In genomic region chr1:15521209-15521887, GRCh38 we compare ENCODE assay signal across 17 cellular contexts. TPM values are rescaled to one million over a fixed set of nuclear protein-coding genes. Genes with fewer than 3 reads are reported as not detected.
A peak's percentile ranks its signal among the peaks of the same experiment; 100 is the strongest.
DNase-seq lines count a peak whose midpoint lies in the region; ATAC-seq and TF ChIP-seq lines count a peak whose summit lies in the region.
"Not testable (repeated sequence)": the region's sequence is repeated elsewhere in the genome, so short reads cannot be mapped to it uniquely, and the experiment has no call there.
"Had no signal": no experiment of that assay in that cellular context is flagged by ENCODE, and none has a peak within 500 bp of the region (broad histone marks: within the 10 kb centered on the region; RNA-seq: fewer than 3 reads in every experiment).

No MANE protein-coding gene starts in this region.

- H3K36me3 Mint-ChIP-seq in CD4-positive, CD25-positive, alpha-beta regulatory T cell, result peaks cover 14% of the 10 kb centered on the region
- peaks cover 35% of the 10 kb centered on the region for H3K36me3 Mint-ChIP-seq in activated CD4-positive, alpha-beta T cell treated with anti-CD3 and anti-CD28 coated beads, Interleukin-2, amount 10 ng/mL, durations not matched to agents 24 days and 14 days (ENCODE audit: low read depth)
- H3K36me3 Mint-ChIP-seq in activated naive CD4-positive, alpha-beta T cell treated with anti-CD3 and anti-CD28 coated beads, Interleukin-2, amount 50 U/mL, for 24 hours; neural crest cell (ENCODE audit: low read depth): not testable (repeated sequence)
- peaks cover 15% of the 10 kb centered on the region for H3K36me3 Mint-ChIP-seq in endodermal cell (ENCODE audit: low read depth)

- not testable (repeated sequence) for H3K36me3 ChIP-seq in CD4-positive, CD25-positive, alpha-beta regulatory T cell (ENCODE audit: control insufficient read depth, insufficient read depth, low read length); endodermal cell (ENCODE audit: control insufficient read depth, insufficient read depth, low read length)
- H3K36me3 ChIP-seq in stomach, result peaks cover 0 to 21% (median 17%) of the 10 kb centered on the region in 4 donors

- ATAC-seq in CD4-positive, CD25-positive, alpha-beta regulatory T cell (ENCODE audit: low read depth in 2 of 2); left lobe of liver: not testable (repeated sequence)

- H3K4me1 ChIP-seq in CD4-positive, CD25-positive, alpha-beta regulatory T cell (ENCODE audit: control insufficient read depth, insufficient read depth, low read length, poor library complexity, severe bottlenecking), result peaks cover 25% of the 10 kb centered on the region
- not testable (repeated sequence) for H3K4me1 ChIP-seq in endodermal cell (ENCODE audit: control insufficient read depth, insufficient read depth, low read length)
- peaks cover 22 to 40% (median 28%) of the 10 kb centered on the region in 4 donors for H3K4me1 ChIP-seq in stomach

- not testable (repeated sequence) for H3K4me3 ChIP-seq in CD4-positive, CD25-positive, alpha-beta regulatory T cell (ENCODE audit: low read depth, low read length); endodermal cell (ENCODE audit: low read length); stomach

- peak overlapping the region; percentile 52 to 72 (median 68) for H3K4me3 Mint-ChIP-seq in CD4-positive, CD25-positive, alpha-beta regulatory T cell
- peak overlapping the region; percentile 61 for H3K4me3 Mint-ChIP-seq in activated CD4-positive, alpha-beta T cell treated with anti-CD3 and anti-CD28 coated beads, Interleukin-2, amount 10 ng/mL, durations not matched to agents 24 days and 14 days
- peak overlapping the region; percentile 15 for H3K4me3 Mint-ChIP-seq in activated naive CD4-positive, alpha-beta T cell treated with anti-CD3 and anti-CD28 coated beads, Interleukin-2, amount 50 U/mL, for 24 hours
- not testable (repeated sequence) for H3K4me3 Mint-ChIP-seq in endodermal cell
- H3K4me3 Mint-ChIP-seq in neural crest cell, result peak overlapping the region; percentile 4

- intact Hi-C loops in activated CD4-positive, alpha-beta T cell treated with anti-CD3 and anti-CD28 coated beads, Interleukin-2, amount 10 ng/mL, durations not matched to agents 24 days and 14 days (cut with micrococcal nuclease); stomach (cut with DNase I; ENCODE audit: low total_unique reads): not testable (repeated sequence)

- not testable (repeated sequence) for TF ChIP-seq CTCF in endodermal cell (conservative IDR thresholded peaks at IDR 0.05); neural crest cell (conservative IDR thresholded peaks at IDR 0.05); stomach (IDR thresholded peaks at IDR 0.05)

- not testable (repeated sequence) for H3K9ac ChIP-seq in endodermal cell (ENCODE audit: extremely low read depth, low read length, poor library complexity, severe bottlenecking)

- not testable (repeated sequence) for TF ChIP-seq POLR2A in stomach (IDR thresholded peaks at IDR 0.05)

- not testable (repeated sequence) for TF ChIP-seq EP300 in stomach (IDR thresholded peaks at IDR 0.05)

- not testable (repeated sequence) for H3K27me3 Mint-ChIP-seq in CD4-positive, CD25-positive, alpha-beta regulatory T cell; activated CD4-positive, alpha-beta T cell treated with anti-CD3 and anti-CD28 coated beads, Interleukin-2, amount 10 ng/mL, durations not matched to agents 24 days and 14 days; activated naive CD4-positive, alpha-beta T cell treated with anti-CD3 and anti-CD28 coated beads, Interleukin-2, amount 50 U/mL, for 24 hours; endodermal cell (ENCODE audit: insufficient read depth); neural crest cell (ENCODE audit: low read depth)

- WGBS in endodermal cell (ENCODE audit: insufficient coverage in 1 of 2, insufficient read length in 1 of 2), 2 experiments, result 92 to 93% methylated on average over 8 to 16 of the region's 17 CpGs
- 86 to 95% (median 89%) methylated on average over 16 to 17 of the region's 17 CpGs for WGBS in stomach, 5 donors

- peak in 1 of 3 donors; percentile 22 for DNase-seq in CD4-positive, CD25-positive, alpha-beta regulatory T cell
- DNase-seq in MV-4-11 (lab: John Stamatoyannopoulos, UW) (peak; percentile 37), endodermal cell (peak; percentile 34), left lobe of liver (ENCODE audit: low spot score) (peak; percentile 33), stomach (peak; percentile 10)
- DNase-seq in activated CD4-positive, alpha-beta T cell treated with anti-CD3 and anti-CD28 coated beads, Interleukin-2, amount 10 ng/mL, durations not matched to agents 24 days and 14 days; neural crest cell (ENCODE audit: low read depth, low spot score): not testable (repeated sequence)

- H3K4me1 Mint-ChIP-seq in CD4-positive, CD25-positive, alpha-beta regulatory T cell, result peaks cover 18 to 55% (median 35%) of the 10 kb centered on the region in 4 donors
- H3K4me1 Mint-ChIP-seq in activated CD4-positive, alpha-beta T cell treated with anti-CD3 and anti-CD28 coated beads, Interleukin-2, amount 10 ng/mL, durations not matched to agents 24 days and 14 days, result peaks cover 58% of the 10 kb centered on the region
- peaks cover 37% of the 10 kb centered on the region for H3K4me1 Mint-ChIP-seq in activated naive CD4-positive, alpha-beta T cell treated with anti-CD3 and anti-CD28 coated beads, Interleukin-2, amount 50 U/mL, for 24 hours
- H3K4me1 Mint-ChIP-seq in endodermal cell, result peaks cover 22% of the 10 kb centered on the region
- peaks cover 31% of the 10 kb centered on the region for H3K4me1 Mint-ChIP-seq in neural crest cell

- not testable (repeated sequence) for H3K27me3 ChIP-seq in CD4-positive, CD25-positive, alpha-beta regulatory T cell (ENCODE audit: control insufficient read depth, insufficient read depth, low read length); endodermal cell (ENCODE audit: control insufficient read depth, insufficient read depth, low read length, poor library complexity, severe bottlenecking); stomach

- not testable (repeated sequence) for H3K9me3 ChIP-seq in CD4-positive, CD25-positive, alpha-beta regulatory T cell (ENCODE audit: control insufficient read depth in 2 of 2, low read length in 2 of 2); endodermal cell (ENCODE audit: control insufficient read depth, low read length); stomach

- H3K9me3 Mint-ChIP-seq in CD4-positive, CD25-positive, alpha-beta regulatory T cell; activated CD4-positive, alpha-beta T cell treated with anti-CD3 and anti-CD28 coated beads, Interleukin-2, amount 10 ng/mL, durations not matched to agents 24 days and 14 days; activated naive CD4-positive, alpha-beta T cell treated with anti-CD3 and anti-CD28 coated beads, Interleukin-2, amount 50 U/mL, for 24 hours; endodermal cell; neural crest cell: not testable (repeated sequence)

- H3K27ac Mint-ChIP-seq in CD4-positive, CD25-positive, alpha-beta regulatory T cell, result peak overlapping the region in 2 of 3 donors; percentile 44 to 48
- H3K27ac Mint-ChIP-seq in activated CD4-positive, alpha-beta T cell treated with anti-CD3 and anti-CD28 coated beads, Interleukin-2, amount 10 ng/mL, durations not matched to agents 24 days and 14 days; activated naive CD4-positive, alpha-beta T cell treated with anti-CD3 and anti-CD28 coated beads, Interleukin-2, amount 50 U/mL, for 24 hours; endodermal cell; neural crest cell (ENCODE audit: unreplicated experiment): not testable (repeated sequence)

- not testable (repeated sequence) for H3K27ac ChIP-seq in CD4-positive, CD25-positive, alpha-beta regulatory T cell (ENCODE audit: insufficient read depth, low read length, poor library complexity, severe bottlenecking); endodermal cell (ENCODE audit: low read depth, low read length); stomach

RNA-seq across cellular contexts. Expression of gene CASP9, which starts 2.7 kb away (rescaled TPM):
- total RNA-seq in CD4-positive, CD25-positive, alpha-beta regulatory T cell, result 7.8 TPM
- polyA plus RNA-seq in CD4-positive, CD25-positive, alpha-beta regulatory T cell, result 10 to 100 TPM in 2 of 4 donors, 1 to 10 TPM in 2; 5.8 to 11.7 (median 8.3) TPM
- total RNA-seq in activated CD4-positive, alpha-beta T cell treated with anti-CD3 and anti-CD28 coated beads, Interleukin-2, amount 10 ng/mL, durations not matched to agents 24 days and 14 days, result 15.7 and 17.3 TPM in 2 replicates
- total RNA-seq in endodermal cell, result 10 to 100 TPM; 15.5 to 16.1 TPM
- polyA plus RNA-seq in endodermal cell (2013, experiment 1 of 2), result 11.4 TPM
- polyA plus RNA-seq in endodermal cell (2013, experiment 2 of 2), result 9.0 TPM
- total RNA-seq in left lobe of liver, result 8.7 TPM
- total RNA-seq in neural crest cell, result 13.2 and 13.8 TPM in 2 replicates
- 100 to 1,000 TPM in 1 of 5 donors, 10 to 100 TPM in 2, 1 to 10 TPM in 2; 8.3 to 125 (median 23.9) TPM for total RNA-seq in stomach
- polyA plus RNA-seq in stomach, result 10 to 100 TPM in 2 of 3 donors, 1 to 10 TPM in 1; 9.5 to 16.6 (median 16.0) TPM

RNA-seq across cellular contexts. Expression of gene DNAJC16, which starts 5.3 kb away (rescaled TPM):
- 17.0 TPM for total RNA-seq in CD4-positive, CD25-positive, alpha-beta regulatory T cell
- polyA plus RNA-seq in CD4-positive, CD25-positive, alpha-beta regulatory T cell, result 10 to 100 TPM in 1 of 4 donors, 1 to 10 TPM in 3; 6.5 to 12.4 (median 7.7) TPM
- 15.4 and 16.3 TPM in 2 replicates for total RNA-seq in activated CD4-positive, alpha-beta T cell treated with anti-CD3 and anti-CD28 coated beads, Interleukin-2, amount 10 ng/mL, durations not matched to agents 24 days and 14 days
- total RNA-seq in endodermal cell, result 10 to 100 TPM; 23.1 to 31.6 TPM
- polyA plus RNA-seq in endodermal cell (2013, experiment 1 of 2), result 11.8 TPM
- 10.7 TPM for polyA plus RNA-seq in endodermal cell (2013, experiment 2 of 2)
- total RNA-seq in left lobe of liver, result 10.0 TPM
- total RNA-seq in neural crest cell, result 21.5 and 23.6 TPM in 2 replicates
- 10 to 100 TPM in 4 of 5 donors, 1 to 10 TPM in 1; 2.9 to 26.4 (median 21.7) TPM for total RNA-seq in stomach
- polyA plus RNA-seq in stomach, result 1 to 10 TPM; 1.8 to 3.8 (median 2.6) TPM

RNA-seq across cellular contexts. Expression of gene CELA2B, which starts 45.4 kb away (rescaled TPM):
- not detected for total RNA-seq in CD4-positive, CD25-positive, alpha-beta regulatory T cell
- polyA plus RNA-seq in CD4-positive, CD25-positive, alpha-beta regulatory T cell, result not detected
- total RNA-seq in activated CD4-positive, alpha-beta T cell treated with anti-CD3 and anti-CD28 coated beads, Interleukin-2, amount 10 ng/mL, durations not matched to agents 24 days and 14 days, result not detected in 2 replicates
- not detected for total RNA-seq in endodermal cell
- not detected for polyA plus RNA-seq in endodermal cell (2013, experiment 1 of 2)
- not detected for polyA plus RNA-seq in endodermal cell (2013, experiment 2 of 2)
- 0.83 TPM for total RNA-seq in left lobe of liver
- total RNA-seq in neural crest cell, result not detected in 2 replicates
- total RNA-seq in stomach, result not detected
- polyA plus RNA-seq in stomach, result not detected
- total RNA-seq: A172; CD8-positive, alpha-beta memory T cell; GM23338; HepG2; HFFc6; HT1080; LHCN-M2; PC-3 had no signal
- polyA plus RNA-seq: BJ; CD8-positive, alpha-beta memory T cell; GM23338; HepG2 had no signal
